Comparison of ENCODE assay signal across 31 cellular contexts in genomic region chr16:88519240-88519639, GRCh38.
"Had no signal": no experiment of that assay in that cellular context is flagged by ENCODE, and none has a peak within 500 bp of the region (broad histone marks: within the 10 kb centered on the region; RNA-seq: fewer than 3 reads in every experiment).

No MANE protein-coding gene starts in this region.

- H3K27ac ChIP-seq: KMS-11, SJCRH30, SK-N-MC, VCaP had no signal

- H3K4me1 ChIP-seq: SJCRH30 had no signal

- ATAC-seq: activated CD8-positive, alpha-beta memory T cell treated with anti-CD3 and anti-CD28 coated beads, Interleukin-2, amount 10 ng/mL, durations not matched to agents 7 days and 5 days; activated naive CD8-positive, alpha-beta T cell treated with anti-CD3 and anti-CD28 coated beads, Interleukin-2, amount 50 U/mL, for 24 hours; Panc1 had no signal

- H3K4me2 ChIP-seq: KMS-11 had no signal

- H3K4me1 Mint-ChIP-seq: activated B cell treated with CpG ODN at 0.5 μM for 24 hours; activated CD4-positive, alpha-beta memory T cell treated with anti-CD3 and anti-CD28 coated beads, Interleukin-2, amount 10 ng/mL, durations not matched to agents 7 days and 5 days; activated CD8-positive, alpha-beta memory T cell treated with anti-CD3 and anti-CD28 coated beads, Interleukin-2, amount 10 ng/mL, durations not matched to agents 7 days and 5 days; activated naive CD4-positive, alpha-beta T cell treated with anti-CD3 and anti-CD28 coated beads, Interleukin-2, amount 10 ng/mL, durations not matched to agents 7 days and 5 days; activated naive CD8-positive, alpha-beta T cell treated with anti-CD3 and anti-CD28 coated beads, Interleukin-2, amount 50 U/mL, for 24 hours had no signal

- H3K27me3 ChIP-seq: SJCRH30 had no signal

- H3K4me3 ChIP-seq: SJCRH30, SK-N-MC had no signal

- H3K9me3 Mint-ChIP-seq: activated B cell treated with CpG ODN at 0.5 μM for 24 hours had no signal

- H3K36me3 ChIP-seq: SJCRH30 had no signal

- H3K27ac Mint-ChIP-seq: activated B cell treated with CpG ODN at 0.5 μM for 24 hours; activated CD4-positive, alpha-beta memory T cell treated with anti-CD3 and anti-CD28 coated beads, Interleukin-2, amount 10 ng/mL, durations not matched to agents 7 days and 5 days; activated CD8-positive, alpha-beta memory T cell treated with anti-CD3 and anti-CD28 coated beads, Interleukin-2, amount 10 ng/mL, durations not matched to agents 7 days and 5 days; activated naive CD4-positive, alpha-beta T cell treated with anti-CD3 and anti-CD28 coated beads, Interleukin-2, amount 10 ng/mL, durations not matched to agents 7 days and 5 days; activated naive CD8-positive, alpha-beta T cell; activated naive CD8-positive, alpha-beta T cell treated with anti-CD3 and anti-CD28 coated beads, Interleukin-2, amount 50 U/mL, for 24 hours; brain; T-helper 1 cell treated with Interleukin-12 subunit alpha and Interleukin-12 subunit beta and Interleukin-4 antibody, amounts not matched to agents 30 μg/mL and 1 μg/mL, for 36 hours; T-helper 2 cell treated with Interferon-gamma antibody and Interleukin-4, amounts not matched to agents 5 μg/mL and 100 μg/mL, for 36 hours had no signal

- H3K9ac ChIP-seq: KMS-11 had no signal

- H3K9me3 ChIP-seq: SJCRH30 had no signal

- DNase-seq: activated B cell treated with CpG ODN at 0.5 μM for 24 hours; activated CD4-positive, alpha-beta memory T cell treated with anti-CD3 and anti-CD28 coated beads, Interleukin-2, amount 10 ng/mL, durations not matched to agents 7 days and 5 days; activated CD4-positive, alpha-beta T cell treated with anti-CD3 and anti-CD28 coated beads for 1 hour; activated CD4-positive, alpha-beta T cell treated with anti-CD3 and anti-CD28 coated beads for 48 hours; activated CD8-positive, alpha-beta memory T cell treated with anti-CD3 and anti-CD28 coated beads for 24 hours; activated CD8-positive, alpha-beta memory T cell treated with anti-CD3 and anti-CD28 coated beads, Interleukin-2, amount 10 ng/mL, durations not matched to agents 7 days and 5 days; activated CD8-positive, alpha-beta memory T cell treated with anti-CD3 and anti-CD28 coated beads, Interleukin-2, amount 50 U/mL, for 48 hours; activated effector memory CD4-positive, alpha-beta T cell treated with Interleukin-2 at 50 U/mL for 16 hours; activated naive CD4-positive, alpha-beta T cell treated with anti-CD3 and anti-CD28 coated beads, Interleukin-2, amount 10 ng/mL, durations not matched to agents 7 days and 5 days; activated naive CD8-positive, alpha-beta T cell treated with anti-CD3 and anti-CD28 coated beads, Interleukin-2, amount 50 U/mL, for 24 hours; activated T-cell treated with anti-CD3 and anti-CD28 coated beads, Interleukin-2, amount 50 U/mL, for 48 hours; anterior cingulate cortex; central memory CD4-positive, alpha-beta T cell; MM.1S; MV-4-11; NCI-H1092; NCI-H1436 treated with DMSO at 0.1 percent for 48 hours; NCI-H1694 treated with DMSO at 0.1 percent for 48 hours; NCI-H2029; NCI-H345; NCI-H524 treated with DMSO at 0.1 percent for 48 hours; SHP77; SJCRH30 had no signal

- H3K4me3 Mint-ChIP-seq: activated B cell treated with CpG ODN at 0.5 μM for 24 hours; activated CD4-positive, alpha-beta memory T cell treated with anti-CD3 and anti-CD28 coated beads, Interleukin-2, amount 10 ng/mL, durations not matched to agents 7 days and 5 days; activated CD8-positive, alpha-beta memory T cell treated with anti-CD3 and anti-CD28 coated beads, Interleukin-2, amount 10 ng/mL, durations not matched to agents 7 days and 5 days; activated naive CD4-positive, alpha-beta T cell treated with anti-CD3 and anti-CD28 coated beads, Interleukin-2, amount 10 ng/mL, durations not matched to agents 7 days and 5 days; activated naive CD8-positive, alpha-beta T cell; activated naive CD8-positive, alpha-beta T cell treated with anti-CD3 and anti-CD28 coated beads, Interleukin-2, amount 50 U/mL, for 24 hours; brain; T-helper 1 cell treated with Interleukin-12 subunit alpha and Interleukin-12 subunit beta and Interleukin-4 antibody, amounts not matched to agents 30 μg/mL and 1 μg/mL, for 36 hours; T-helper 2 cell treated with Interferon-gamma antibody and Interleukin-4, amounts not matched to agents 5 μg/mL and 100 μg/mL, for 36 hours had no signal

- H3K27me3 Mint-ChIP-seq: activated B cell treated with CpG ODN at 0.5 μM for 24 hours; activated CD4-positive, alpha-beta memory T cell treated with anti-CD3 and anti-CD28 coated beads, Interleukin-2, amount 10 ng/mL, durations not matched to agents 7 days and 5 days; activated CD8-positive, alpha-beta memory T cell treated with anti-CD3 and anti-CD28 coated beads, Interleukin-2, amount 10 ng/mL, durations not matched to agents 7 days and 5 days; activated naive CD4-positive, alpha-beta T cell treated with anti-CD3 and anti-CD28 coated beads, Interleukin-2, amount 10 ng/mL, durations not matched to agents 7 days and 5 days; activated naive CD8-positive, alpha-beta T cell; activated naive CD8-positive, alpha-beta T cell treated with anti-CD3 and anti-CD28 coated beads, Interleukin-2, amount 50 U/mL, for 24 hours had no signal
